In the genomic region with DNA sequence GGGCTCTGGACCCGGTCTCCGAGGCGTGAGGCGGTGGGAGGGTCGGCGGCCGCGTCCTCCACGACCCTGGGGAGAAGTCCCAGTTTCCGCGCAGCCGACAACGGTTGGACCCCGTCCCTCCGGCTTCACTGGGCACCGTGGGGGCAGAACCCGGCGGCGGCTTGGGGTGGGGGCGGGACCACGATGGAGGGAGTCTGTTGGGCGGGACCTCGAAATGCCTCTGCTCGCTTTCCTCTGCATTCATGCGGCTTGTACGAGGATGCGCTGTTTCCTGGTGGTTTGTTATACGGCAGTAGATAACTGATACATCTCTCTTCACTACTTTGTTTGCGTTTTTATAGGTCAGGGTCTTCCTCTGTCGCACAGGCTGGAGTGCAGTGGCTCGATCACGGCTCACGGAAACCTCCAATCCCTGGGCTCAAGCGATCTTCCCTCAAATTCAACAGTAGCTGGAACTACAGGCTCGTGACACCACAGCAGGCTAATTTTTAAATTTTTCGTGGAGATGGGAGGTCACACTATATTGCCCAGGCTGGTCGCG, we compare ENCODE assay signal across 8 cellular contexts. TPM values are rescaled to one million over a fixed set of nuclear protein-coding genes. Genes with fewer than 3 reads are reported as not detected.
DNase-seq lines count a peak whose midpoint lies in the region; ATAC-seq and TF ChIP-seq lines count a peak whose summit lies in the region.

No MANE protein-coding gene starts in this region.

- no peak overlapping the region for H3K27ac Mint-ChIP-seq in Calu3 (ENCODE audit: unreplicated experiment)
- peak overlapping the region; percentile 87 for H3K27ac Mint-ChIP-seq in activated T-cell treated with anti-CD3 and anti-CD28 coated beads, Interleukin-2, amount 50 U/mL, for 24 hours
- H3K27ac Mint-ChIP-seq in naive thymus-derived CD8-positive, alpha-beta T cell, result peak overlapping the region; percentile 91 to 99 (median 96)
- peak overlapping the region; percentile 97 for H3K27ac Mint-ChIP-seq in stimulated activated naive B cell treated with anti-CD40 and anti-IgM and Interleukin-4, amounts not matched to agents 10 μg/mL and 1 μg/mL and 100 μg/mL, for 72 hours

- intact Hi-C loops in Calu3 (cut with micrococcal nuclease; ENCODE audit: unreplicated experiment), result no loop called here
- intact Hi-C loops in esophagus muscularis mucosa (cut with DNase I), result loop anchor here (10.0 kb wide), 1 partner anchor 648 kb away; a partner anchor contains a TSS

- peaks cover 6 to 31% (median 22%) of the 10 kb centered on the region in 4 donors for H3K4me1 ChIP-seq in esophagus muscularis mucosa

- peak overlapping the region; percentile 23; the same call in 1 of the 2 replicates for H3K4me3 ChIP-seq in LNCaP clone FGC (ENCODE audit: low read depth, low read length)
- H3K4me3 ChIP-seq in esophagus muscularis mucosa, result peak overlapping the region; percentile 60 to 88 (median 83)

- CTCF ChIA-PET in Calu3 (lab: Charles Lee), result no interaction called here
- CTCF ChIA-PET in HEK293T (lab: Yijun Ruan, JAX), result interaction anchor here (0.7 kb wide), 1 partner anchor 358 kb away, joined by 3 read pairs; a partner anchor contains a TSS

- H3K4me3 Mint-ChIP-seq in Calu3 (ENCODE audit: low read depth, unreplicated experiment), result peak overlapping the region; percentile 39
- H3K4me3 Mint-ChIP-seq in activated T-cell treated with anti-CD3 and anti-CD28 coated beads, Interleukin-2, amount 50 U/mL, for 24 hours, result peak overlapping the region; percentile 77
- H3K4me3 Mint-ChIP-seq in naive thymus-derived CD8-positive, alpha-beta T cell, result peak overlapping the region; percentile 86 to 97 (median 90)
- H3K4me3 Mint-ChIP-seq in stimulated activated naive B cell treated with anti-CD40 and anti-IgM and Interleukin-4, amounts not matched to agents 10 μg/mL and 1 μg/mL and 100 μg/mL, for 72 hours, result peak overlapping the region; percentile 98 to 99

- WGBS in esophagus muscularis mucosa, result 23% methylated on average over 21 of the region's 38 CpGs

- no TSS peak for BruUV-seq in Calu3 (replicated peaks; lab: Mats Ljungman, UMichigan)

- H3K27me3 ChIP-seq in esophagus muscularis mucosa, result no peaks in the 10 kb centered on the region

- H3K4me1 Mint-ChIP-seq in Calu3 (ENCODE audit: low read depth, unreplicated experiment), result peaks cover 8% of the 10 kb centered on the region
- H3K4me1 Mint-ChIP-seq in activated T-cell treated with anti-CD3 and anti-CD28 coated beads, Interleukin-2, amount 50 U/mL, for 24 hours (ENCODE audit: low read depth), result peaks cover 34% of the 10 kb centered on the region
- H3K4me1 Mint-ChIP-seq in naive thymus-derived CD8-positive, alpha-beta T cell, result peaks cover 10 to 39% (median 27%) of the 10 kb centered on the region in 4 donors
- peaks cover 12 to 22% of the 10 kb centered on the region in 2 donors for H3K4me1 Mint-ChIP-seq in stimulated activated naive B cell treated with anti-CD40 and anti-IgM and Interleukin-4, amounts not matched to agents 10 μg/mL and 1 μg/mL and 100 μg/mL, for 72 hours

- DNase-seq in Calu3 (no peak), LNCaP clone FGC (ENCODE audit: low read depth) (no peak), esophagus muscularis mucosa (ENCODE audit: extremely low spot score) (peak; percentile 92), NCI-H2107 treated with DMSO at 0.1 percent for 48 hours (lab: John Stamatoyannopoulos, UW; ENCODE audit: unreplicated experiment) (no peak), HEK293T (ENCODE audit: extremely low spot score) (no peak)
- no peak for DNase-seq in activated T-cell treated with anti-CD3 and anti-CD28 coated beads, Interleukin-2, amount 50 U/mL, for 24 hours
- DNase-seq in naive thymus-derived CD8-positive, alpha-beta T cell, result peak in 6 of 10 donors; percentile 52 to 85 (median 59)
- DNase-seq in stimulated activated naive B cell treated with anti-CD40 and anti-IgM and Interleukin-4, amounts not matched to agents 10 μg/mL and 1 μg/mL and 100 μg/mL, for 72 hours, result no peak

- POLR2A ChIA-PET in naive thymus-derived CD8-positive, alpha-beta T cell (lab: Charles Lee), result interaction anchor here (0.6 to 2.4 kb wide), 7 partner anchors 16 to 1623 kb away, joined by 4 to 14 read pairs (median 6); a partner anchor contains a TSS
- POLR2A ChIA-PET in HEK293T (lab: Yijun Ruan, JAX), result interaction anchor here (1.1 to 1.3 kb wide), 3 partner anchors 25 to 209 kb away, joined by 4 read pairs; a partner anchor contains a TSS

- H3K9me3 Mint-ChIP-seq in Calu3 (ENCODE audit: low read depth, unreplicated experiment), result no peaks in the 10 kb centered on the region
- H3K9me3 Mint-ChIP-seq in activated T-cell treated with anti-CD3 and anti-CD28 coated beads, Interleukin-2, amount 50 U/mL, for 24 hours, result peaks cover 6% of the 10 kb centered on the region
- H3K9me3 Mint-ChIP-seq in naive thymus-derived CD8-positive, alpha-beta T cell, result peaks cover 0 to 6% (median 0%) of the 10 kb centered on the region in 9 donors
- no peaks in the 10 kb centered on the region for H3K9me3 Mint-ChIP-seq in stimulated activated naive B cell treated with anti-CD40 and anti-IgM and Interleukin-4, amounts not matched to agents 10 μg/mL and 1 μg/mL and 100 μg/mL, for 72 hours

- peak overlapping the region; percentile 90 to 97 (median 96) for H3K27ac ChIP-seq in esophagus muscularis mucosa (replicated peaks in 1 of 4)

- no peaks in the 10 kb centered on the region for H3K27me3 Mint-ChIP-seq in Calu3 (ENCODE audit: unreplicated experiment)
- H3K27me3 Mint-ChIP-seq in activated T-cell treated with anti-CD3 and anti-CD28 coated beads, Interleukin-2, amount 50 U/mL, for 24 hours, result no peaks in the 10 kb centered on the region
- H3K27me3 Mint-ChIP-seq in naive thymus-derived CD8-positive, alpha-beta T cell, result no peaks in the 10 kb centered on the region
- H3K27me3 Mint-ChIP-seq in stimulated activated naive B cell treated with anti-CD40 and anti-IgM and Interleukin-4, amounts not matched to agents 10 μg/mL and 1 μg/mL and 100 μg/mL, for 72 hours, result no peaks in the 10 kb centered on the region

- H3K36me3 Mint-ChIP-seq in Calu3 (ENCODE audit: insufficient read depth, unreplicated experiment), result peaks cover 18% of the 10 kb centered on the region
- peaks cover 5% of the 10 kb centered on the region for H3K36me3 Mint-ChIP-seq in activated T-cell treated with anti-CD3 and anti-CD28 coated beads, Interleukin-2, amount 50 U/mL, for 24 hours (ENCODE audit: low read depth)
- H3K36me3 Mint-ChIP-seq in naive thymus-derived CD8-positive, alpha-beta T cell, result no peaks in the 10 kb centered on the region
- peaks cover 0 to 2% of the 10 kb centered on the region in 2 donors for H3K36me3 Mint-ChIP-seq in stimulated activated naive B cell treated with anti-CD40 and anti-IgM and Interleukin-4, amounts not matched to agents 10 μg/mL and 1 μg/mL and 100 μg/mL, for 72 hours

- no peaks in the 10 kb centered on the region for H3K36me3 ChIP-seq in esophagus muscularis mucosa

- TF ChIP-seq CTCF in Calu3 (IDR thresholded peaks at IDR 0.05; ENCODE audit: unreplicated experiment), result no peak
- no peak for TF ChIP-seq CTCF in LNCaP clone FGC (IDR thresholded peaks at IDR 0.05; ENCODE audit: control insufficient read depth, extremely low read depth, insufficient read depth)
- TF ChIP-seq CTCF in esophagus muscularis mucosa (IDR thresholded peaks at IDR 0.05), result peak in 1 of 3 experiments; percentile 17

- TF ChIP-seq POLR2A in esophagus muscularis mucosa (IDR thresholded peaks at IDR 0.05; ENCODE audit: low read depth), result no peak

- no peaks in the 10 kb centered on the region for H3K9me3 ChIP-seq in esophagus muscularis mucosa

- peak; percentile 26 to 29 for ATAC-seq in naive thymus-derived CD8-positive, alpha-beta T cell
- ATAC-seq in stimulated activated naive B cell treated with anti-CD40 and anti-IgM and Interleukin-4, amounts not matched to agents 10 μg/mL and 1 μg/mL and 100 μg/mL, for 72 hours (replicated peaks), result peak; percentile 40 to 43

- no peak for TF ChIP-seq EP300 in esophagus muscularis mucosa (IDR thresholded peaks at IDR 0.05)

TF ChIP-seq in HEK293T, 16 proteins besides CTCF, POLR2A, EP300 and RAD21:
- no peak for TF ChIP-seq TARDBP (IDR thresholded peaks at IDR 0.05)
- TF ChIP-seq ELF4 (IDR thresholded peaks at IDR 0.05), result no peak
- no peak for TF ChIP-seq FOXA1 (IDR thresholded peaks at IDR 0.05)
- no peak for TF ChIP-seq SUZ12 (IDR thresholded peaks at IDR 0.05)
- TF ChIP-seq ZNF384 (IDR thresholded peaks at IDR 0.05), result no peak
- no peak for TF ChIP-seq BHLHE40 (IDR thresholded peaks at IDR 0.05; ENCODE audit: borderline replicate concordance)
- no peak for TF ChIP-seq NFRKB (IDR thresholded peaks at IDR 0.05)
- no peak for TF ChIP-seq CTBP1 (IDR thresholded peaks at IDR 0.05; ENCODE audit: borderline replicate concordance)

RNA-seq across cellular contexts. Expression of a gene that starts 24.6 kb away (rescaled TPM):
- total RNA-seq in Calu3 (2022), result 7.8 and 8.0 TPM in 2 replicates
- total RNA-seq in esophagus muscularis mucosa, result 10 to 100 TPM; 19.7 to 43.2 (median 22.8) TPM
- total RNA-seq in naive thymus-derived CD8-positive, alpha-beta T cell, result 10 to 100 TPM; 29.5 to 34.0 TPM
- polyA plus RNA-seq in naive thymus-derived CD8-positive, alpha-beta T cell, result 10 to 100 TPM in 1 of 3 donors, 1 to 10 TPM in 2; 6.0 to 10.6 (median 9.5) TPM

RNA-seq across cellular contexts. Expression of a gene that starts 25.8 kb away (rescaled TPM):
- total RNA-seq in Calu3 (2022) (20.7 and 21.4 TPM in 2 replicates), esophagus muscularis mucosa (10 to 100 TPM; 15.8 to 32.7 (median 29.2) TPM)
- total RNA-seq in naive thymus-derived CD8-positive, alpha-beta T cell, result 10 to 100 TPM; 38.0 to 42.1 TPM
- 10 to 100 TPM in 1 of 3 donors, 1 to 10 TPM in 2; 8.3 to 15.6 (median 8.5) TPM for polyA plus RNA-seq in naive thymus-derived CD8-positive, alpha-beta T cell

RNA-seq across cellular contexts. Expression of a gene that starts 34.6 kb away (rescaled TPM):
- total RNA-seq in Calu3 (2022) (233 and 234 TPM in 2 replicates), esophagus muscularis mucosa (100 to 1,000 TPM; 297 to 717 (median 464) TPM)
- total RNA-seq in naive thymus-derived CD8-positive, alpha-beta T cell, result 100 to 1,000 TPM; 222 to 232 TPM
- polyA plus RNA-seq in naive thymus-derived CD8-positive, alpha-beta T cell, result 100 to 1,000 TPM; 694 to 819 (median 701) TPM

RNA-seq across cellular contexts. Expression of a gene that starts 42.0 kb away (rescaled TPM):
- total RNA-seq in Calu3 (2022) (49.5 and 51.0 TPM in 2 replicates), esophagus muscularis mucosa (100 to 1,000 TPM; 113 to 183 (median 145) TPM)
- 10 to 100 TPM; 63.3 to 65.6 TPM for total RNA-seq in naive thymus-derived CD8-positive, alpha-beta T cell
- polyA plus RNA-seq in naive thymus-derived CD8-positive, alpha-beta T cell, result 100 to 1,000 TPM in 1 of 3 donors, 10 to 100 TPM in 2; 85.3 to 126 (median 95.8) TPM

Comparison
In these comparisons a context has a peak if more than half of its experiments do, and no peak if none do; other contexts are left out.
1. DNase-seq: peak in esophagus muscularis mucosa (single experiment) and naive thymus-derived CD8-positive, alpha-beta T cell (6 of 10); none in Calu3 (single experiment), LNCaP clone FGC (single experiment), activated T-cell treated with anti-CD3 and anti-CD28 coated beads, Interleukin-2, amount 50 U/mL, for 24 hours (single experiment), stimulated activated naive B cell treated with anti-CD40 and anti-IgM and Interleukin-4, amounts not matched to agents 10 μg/mL and 1 μg/mL and 100 μg/mL, for 72 hours (single experiment), NCI-H2107 treated with DMSO at 0.1 percent for 48 hours (single experiment) and HEK293T (single experiment).
2. H3K4me3 Mint-ChIP-seq: peak in every context shown above with its lines; median percentile 98 in stimulated activated naive B cell treated with anti-CD40 and anti-IgM and Interleukin-4, amounts not matched to agents 10 μg/mL and 1 μg/mL and 100 μg/mL, for 72 hours; 90 in naive thymus-derived CD8-positive, alpha-beta T cell; 77 in activated T-cell treated with anti-CD3 and anti-CD28 coated beads, Interleukin-2, amount 50 U/mL, for 24 hours; 39 in Calu3.